ENCODE assay signal across 9 cellular contexts in the genomic region with DNA sequence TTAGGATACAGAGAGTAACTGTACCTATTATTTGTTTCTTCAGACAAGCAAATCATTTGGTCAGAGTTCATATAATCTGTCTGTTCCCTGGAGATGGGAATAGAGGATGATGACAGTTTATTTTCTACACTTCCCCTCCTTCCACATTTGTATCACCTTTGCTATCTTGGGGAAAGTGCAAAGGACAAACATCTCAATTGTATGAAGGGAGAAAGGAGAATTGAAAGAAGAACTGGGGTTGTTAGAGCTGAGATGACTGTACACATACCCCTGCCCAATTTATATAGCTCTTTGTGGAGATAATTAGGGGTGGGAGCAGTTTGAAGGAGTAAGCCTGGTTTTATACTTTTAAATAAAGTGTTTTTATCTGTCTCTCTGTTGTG. TPM values are rescaled to one million over a fixed set of nuclear protein-coding genes. Genes with fewer than 3 reads are reported as not detected.
A peak's percentile ranks its signal among the peaks of the same experiment; 100 is the strongest.
DNase-seq lines count a peak whose midpoint lies in the region; ATAC-seq and TF ChIP-seq lines count a peak whose summit lies in the region.
"Had no signal": no experiment of that assay in that cellular context is flagged by ENCODE, and none has a peak within 500 bp of the region (broad histone marks: within the 10 kb centered on the region; RNA-seq: fewer than 3 reads in every experiment).

No MANE protein-coding gene starts in this region.

- POLR2A ChIA-PET in A673 (lab: Charles Lee; ENCODE audit: low non-redundant PET) = interaction anchor here (0.5 kb wide), 1 partner anchor 144 kb away, joined by 12 read pairs; no protein-coding TSS in a partner anchor

- ATAC-seq in GM19035 (IDR thresholded peaks at IDR 0.05; ENCODE audit: unreplicated experiment) (no peak), HG02759 (IDR thresholded peaks at IDR 0.05; ENCODE audit: unreplicated experiment) (no peak), HG02763 (IDR thresholded peaks at IDR 0.05; ENCODE audit: unreplicated experiment) (no peak)

- TF ChIP-seq CTCF in A673 (conservative IDR thresholded peaks at IDR 0.05; ENCODE audit: low read depth, low read length) (no peak), endodermal cell (conservative IDR thresholded peaks at IDR 0.05) (no peak), neutrophil (IDR thresholded peaks at IDR 0.05) (no peak)

- H3K36me3 Mint-ChIP-seq in endodermal cell (ENCODE audit: low read depth) = no peaks in the 10 kb centered on the region

- BruUV-seq in A673 (replicated peaks; lab: Mats Ljungman, UMichigan) = TSS peak; percentile 87

- no peaks in the 10 kb centered on the region for H3K27me3 Mint-ChIP-seq in endodermal cell (ENCODE audit: insufficient read depth)

- H3K4me1 ChIP-seq in A673 (ENCODE audit: insufficient read depth, low read length, poor library complexity, severe bottlenecking) = peaks cover 30% of the 10 kb centered on the region
- peaks cover 6% of the 10 kb centered on the region for H3K4me1 ChIP-seq in endodermal cell (ENCODE audit: control insufficient read depth, insufficient read depth, low read length)
- peaks cover 64% of the 10 kb centered on the region in 2 experiments for H3K4me1 ChIP-seq in neutrophil (ENCODE audit: control insufficient read depth in 1 of 2, insufficient read depth in 1 of 2, low read depth in 1 of 2, low read length in 1 of 2)

- H3K4me3 Mint-ChIP-seq in endodermal cell = no peak overlapping the region

- no peaks in the 10 kb centered on the region for H3K4me1 Mint-ChIP-seq in endodermal cell

- no peak overlapping the region for H3K27ac Mint-ChIP-seq in endodermal cell

- DNase-seq in A673 (ENCODE audit: low spot score) (no peak), MV-4-11 (lab: John Stamatoyannopoulos, UW) (peak; percentile 36), endodermal cell (no peak), AML-193 (lab: John Stamatoyannopoulos, UW) (no peak)

- no peaks in the 10 kb centered on the region for H3K9me3 Mint-ChIP-seq in endodermal cell

- H3K27ac ChIP-seq in A673 (ENCODE audit: low read depth, low read length, poor library complexity, severe bottlenecking) (peak overlapping the region; percentile 95), endodermal cell (ENCODE audit: low read depth, low read length) (peak overlapping the region; percentile 84), neutrophil (peak overlapping the region; percentile 99)

- H3K4me3 ChIP-seq in A673 (ENCODE audit: low read depth, low read length, poor library complexity, severe bottlenecking) (no peak overlapping the region), endodermal cell (ENCODE audit: low read length) (no peak overlapping the region), neutrophil (ENCODE audit: low read depth in 1 of 2, low read length in 1 of 2) (peak overlapping the region; percentile 52 to 54)

- peak overlapping the region; percentile 15 for H3K9ac ChIP-seq in endodermal cell (ENCODE audit: extremely low read depth, low read length, poor library complexity, severe bottlenecking)

- H3K36me3 ChIP-seq in A673 (ENCODE audit: insufficient read depth, low read length, poor library complexity, severe bottlenecking) = no peaks in the 10 kb centered on the region
- no peaks in the 10 kb centered on the region for H3K36me3 ChIP-seq in endodermal cell (ENCODE audit: control insufficient read depth, insufficient read depth, low read length)
- no peaks in the 10 kb centered on the region for H3K36me3 ChIP-seq in neutrophil

- H3K27me3 ChIP-seq in A673 (replicated peaks; ENCODE audit: insufficient read depth, low read depth, low read length, poor library complexity) (no peaks in the 10 kb centered on the region), endodermal cell (ENCODE audit: control insufficient read depth, insufficient read depth, low read length, poor library complexity, severe bottlenecking) (no peaks in the 10 kb centered on the region), neutrophil (no peaks in the 10 kb centered on the region)

- no peaks in the 10 kb centered on the region for H3K9me3 ChIP-seq in A673 (ENCODE audit: low read depth, low read length, poor library complexity, severe bottlenecking)
- no peaks in the 10 kb centered on the region for H3K9me3 ChIP-seq in endodermal cell (ENCODE audit: control insufficient read depth, low read length)
- no peaks in the 10 kb centered on the region for H3K9me3 ChIP-seq in neutrophil

- CTCF ChIA-PET in A673 (lab: Charles Lee) = interaction anchor here (1.5 to 2.0 kb wide), 5 partner anchors 14 to 86 kb away, joined by 4 to 19 read pairs (median 6); a partner anchor contains a TSS

- intact Hi-C loops in A673 (cut with micrococcal nuclease; ENCODE audit: unreplicated experiment) = loop anchor here (5.0 kb wide), 1 partner anchor 131 kb away; a partner anchor contains a TSS

RNA-seq across cellular contexts. Expression of a gene that starts 14.0 kb away (rescaled TPM):
- 8.5 and 11.6 TPM in 2 replicates for total RNA-seq in A673 (2021)
- total RNA-seq in endodermal cell = 10 to 100 TPM; 10.2 to 13.8 TPM
- 23.7 TPM for polyA plus RNA-seq in endodermal cell (2013, experiment 1 of 2)
- 20.4 TPM for polyA plus RNA-seq in endodermal cell (2013, experiment 2 of 2)

RNA-seq across cellular contexts. Expression of a gene that starts 14.1 kb away (rescaled TPM):
- total RNA-seq in A673 (2021) = 1.6 and 2.2 TPM in 2 replicates
- total RNA-seq in endodermal cell = 1 to 10 TPM in 1 of 2 donors, under 1 TPM in 1; 0.55 to 1.4 TPM
- 0.64 TPM for polyA plus RNA-seq in endodermal cell (2013, experiment 1 of 2)
- 0.37 TPM for polyA plus RNA-seq in endodermal cell (2013, experiment 2 of 2)

RNA-seq across cellular contexts. Expression of a gene that starts 17.9 kb away (rescaled TPM):
- total RNA-seq in A673 (2021) = 27.3 and 36.4 TPM in 2 replicates
- total RNA-seq in endodermal cell = 10 to 100 TPM in 1 of 2 donors, 1 to 10 TPM in 1; 9.9 to 12.2 TPM
- polyA plus RNA-seq in endodermal cell (2013, experiment 1 of 2) = 6.0 TPM
- 18.7 TPM for polyA plus RNA-seq in endodermal cell (2013, experiment 2 of 2)

RNA-seq across cellular contexts. Expression of a gene that starts 20.7 kb away (rescaled TPM):
- total RNA-seq in A673 (2021) (39.6 and 40.1 TPM in 2 replicates), endodermal cell (10 to 100 TPM; 16.6 to 21.3 TPM)
- polyA plus RNA-seq in endodermal cell (2013, experiment 1 of 2) = 25.7 TPM
- polyA plus RNA-seq in endodermal cell (2013, experiment 2 of 2) = 28.8 TPM

RNA-seq across cellular contexts. Expression of a gene that starts 43.1 kb away (rescaled TPM):
- 0.24 and 0.31 TPM in 2 replicates for total RNA-seq in A673 (2021)
- under 1 TPM; 0.13 to 0.15 TPM for total RNA-seq in endodermal cell
- polyA plus RNA-seq in endodermal cell (2013, experiment 1 of 2) = not detected
- polyA plus RNA-seq in endodermal cell (2013, experiment 2 of 2) = not detected
- total RNA-seq: kidney epithelial cell had no signal

Comparison
In these comparisons a context has a peak if more than half of its experiments do, and no peak if none do; other contexts are left out.
1. H3K4me3 ChIP-seq: peak in neutrophil (2 of 2); none in A673 (single experiment) and endodermal cell (single experiment).
2. Peak in every context shown above with its lines, with median percentiles within 50 percentile points of each other: H3K27ac ChIP-seq.